ENCODE assay signal across 1 cellular context in the genomic region with DNA sequence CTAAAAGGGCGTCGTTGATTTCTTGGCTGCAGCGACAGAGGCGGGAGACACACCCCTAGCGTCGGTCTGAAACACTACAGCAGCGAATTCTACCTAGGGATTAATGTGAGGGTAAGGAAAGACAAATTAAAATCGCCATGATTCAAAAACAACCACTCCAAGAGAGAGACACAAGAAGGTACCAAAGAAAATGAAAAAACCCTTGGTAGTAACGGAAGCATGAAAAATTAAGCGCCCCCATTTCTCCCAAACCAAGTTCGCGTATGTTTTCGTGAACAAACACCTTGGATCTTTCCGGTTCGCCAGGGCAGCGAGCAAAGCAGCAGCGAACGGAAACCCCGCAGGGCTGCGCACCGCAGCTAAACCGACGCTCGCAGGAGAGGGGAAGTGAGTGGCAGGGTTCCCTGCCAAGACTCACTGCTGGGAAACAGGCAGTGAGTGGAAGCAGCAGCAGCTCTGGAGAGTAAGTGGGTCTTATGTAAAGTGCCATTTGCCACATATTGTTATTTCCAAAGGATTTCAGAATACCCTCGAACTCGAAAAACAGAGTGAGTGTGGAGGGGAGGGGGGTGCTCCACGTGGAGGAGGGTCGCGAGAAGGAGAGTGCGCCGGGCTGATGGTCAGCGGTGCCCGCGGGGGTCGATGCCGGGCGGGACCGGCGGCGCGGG.
TF ChIP-seq lines count a peak whose summit lies in the region.

No MANE protein-coding gene starts in this region.

TF ChIP-seq in K562, 482 proteins besides CTCF, POLR2A, EP300 and RAD21 (continued from another document and continues in another):
- TF ChIP-seq USF1 (CRISPR knock-in tag; IDR thresholded peaks at IDR 0.05) (no peak), ARID3A (IDR thresholded peaks at IDR 0.05; ENCODE audit: borderline replicate concordance, low read depth, low read length) (peak; percentile 86; the same call in 1 of the 2 replicates), HSF4 (CRISPR knock-in tag; IDR thresholded peaks at IDR 0.05; ENCODE audit: borderline replicate concordance) (no peak), E2F3 (CRISPR knock-in tag; IDR thresholded peaks at IDR 0.05) (no peak), CBX2 (IDR thresholded peaks at IDR 0.05; ENCODE audit: insufficient read depth, low read length, poor library complexity, severe bottlenecking) (no peak), USF2 (CRISPR knock-in tag; IDR thresholded peaks at IDR 0.05) (no peak), ZSCAN32 (CRISPR knock-in tag; IDR thresholded peaks at IDR 0.05) (no peak), CBFA2T3 (IDR thresholded peaks at IDR 0.05) (no peak), ZNF785 (CRISPR knock-in tag; IDR thresholded peaks at IDR 0.05) (no peak), MIER1 (IDR thresholded peaks at IDR 0.05; ENCODE audit: low read depth) (no peak), TFAM (CRISPR knock-in tag; conservative IDR thresholded peaks at IDR 0.05) (no peak), ZNF551 (CRISPR knock-in tag; IDR thresholded peaks at IDR 0.05) (no peak), ELK1 (CRISPR knock-in tag; IDR thresholded peaks at IDR 0.05) (no peak), ZFX (CRISPR knock-in tag; IDR thresholded peaks at IDR 0.05) (no peak), HMGN3 (IDR thresholded peaks at IDR 0.05; ENCODE audit: borderline replicate concordance, extremely low read depth, insufficient read length, low read depth, low read length) (peak; percentile 33), PHB2 (IDR thresholded peaks at IDR 0.05; ENCODE audit: low read depth) (no peak), ZNF224 (CRISPR knock-in tag; IDR thresholded peaks at IDR 0.05) (no peak), ZNF764 (CRISPR knock-in tag; IDR thresholded peaks at IDR 0.05; ENCODE audit: low read depth) (no peak), XRCC3 (IDR thresholded peaks at IDR 0.05) (no peak), KDM1A (IDR thresholded peaks at IDR 0.05) (no peak), LARP7 (IDR thresholded peaks at IDR 0.05) (no peak), HDAC6 (IDR thresholded peaks at IDR 0.05; ENCODE audit: low read depth, low read length) (no peak), ZBED1 (IDR thresholded peaks at IDR 0.05) (no peak), GABPA (tag; conservative IDR thresholded peaks at IDR 0.05; ENCODE audit: low read depth) (peak; percentile 34; the same call in 1 of the 2 replicates), ZNF239 (CRISPR knock-in tag; IDR thresholded peaks at IDR 0.05) (no peak), NELFE (IDR thresholded peaks at IDR 0.05; ENCODE audit: insufficient read depth, insufficient read length) (no peak), RFX1 (IDR thresholded peaks at IDR 0.05) (no peak), SAFB2 (IDR thresholded peaks at IDR 0.05; ENCODE audit: borderline replicate concordance, low read depth, low read length, severe bottlenecking) (no peak), SUPT5H (IDR thresholded peaks at IDR 0.05) (peak; percentile 47), BRF2 (IDR thresholded peaks at IDR 0.05; ENCODE audit: borderline replicate concordance, insufficient read depth, insufficient read length) (no peak), RBM39 (optimal IDR thresholded peaks at IDR 0.05; ENCODE audit: low read depth, low read length) (no peak), ZNF778 (CRISPR knock-in tag; IDR thresholded peaks at IDR 0.05) (no peak), ZBTB34 (CRISPR knock-in tag; IDR thresholded peaks at IDR 0.05) (no peak), ZNF707 (CRISPR knock-in tag; conservative IDR thresholded peaks at IDR 0.05) (no peak), PTTG1 (tag; IDR thresholded peaks at IDR 0.05; ENCODE audit: low read depth) (no peak), ZNF165 (CRISPR knock-in tag; IDR thresholded peaks at IDR 0.05; ENCODE audit: borderline replicate concordance) (no peak), NUFIP1 (IDR thresholded peaks at IDR 0.05; ENCODE audit: partially characterized antibody) (no peak), KAT2B (IDR thresholded peaks at IDR 0.05; ENCODE audit: low read depth, low read length) (no peak)
- TF ChIP-seq, protein P1, sequence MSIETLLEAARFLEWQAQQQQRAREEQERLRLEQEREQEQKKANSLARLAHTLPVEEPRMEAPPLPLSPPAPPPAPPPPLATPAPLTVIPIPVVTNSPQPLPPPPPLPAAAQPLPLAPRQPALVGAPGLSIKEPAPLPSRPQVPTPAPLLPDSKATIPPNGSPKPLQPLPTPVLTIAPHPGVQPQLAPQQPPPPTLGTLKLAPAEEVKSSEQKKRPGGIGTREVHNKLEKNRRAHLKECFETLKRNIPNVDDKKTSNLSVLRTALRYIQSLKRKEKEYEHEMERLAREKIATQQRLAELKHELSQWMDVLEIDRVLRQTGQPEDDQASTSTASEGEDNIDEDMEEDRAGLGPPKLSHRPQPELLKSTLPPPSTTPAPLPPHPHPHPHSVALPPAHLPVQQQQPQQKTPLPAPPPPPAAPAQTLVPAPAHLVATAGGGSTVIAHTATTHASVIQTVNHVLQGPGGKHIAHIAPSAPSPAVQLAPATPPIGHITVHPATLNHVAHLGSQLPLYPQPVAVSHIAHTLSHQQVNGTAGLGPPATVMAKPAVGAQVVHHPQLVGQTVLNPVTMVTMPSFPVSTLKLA (conservative IDR thresholded peaks at IDR 0.05): peak; percentile 48 to 52; a peak in 3 of 4 replicates
- TF ChIP-seq, protein P2, sequence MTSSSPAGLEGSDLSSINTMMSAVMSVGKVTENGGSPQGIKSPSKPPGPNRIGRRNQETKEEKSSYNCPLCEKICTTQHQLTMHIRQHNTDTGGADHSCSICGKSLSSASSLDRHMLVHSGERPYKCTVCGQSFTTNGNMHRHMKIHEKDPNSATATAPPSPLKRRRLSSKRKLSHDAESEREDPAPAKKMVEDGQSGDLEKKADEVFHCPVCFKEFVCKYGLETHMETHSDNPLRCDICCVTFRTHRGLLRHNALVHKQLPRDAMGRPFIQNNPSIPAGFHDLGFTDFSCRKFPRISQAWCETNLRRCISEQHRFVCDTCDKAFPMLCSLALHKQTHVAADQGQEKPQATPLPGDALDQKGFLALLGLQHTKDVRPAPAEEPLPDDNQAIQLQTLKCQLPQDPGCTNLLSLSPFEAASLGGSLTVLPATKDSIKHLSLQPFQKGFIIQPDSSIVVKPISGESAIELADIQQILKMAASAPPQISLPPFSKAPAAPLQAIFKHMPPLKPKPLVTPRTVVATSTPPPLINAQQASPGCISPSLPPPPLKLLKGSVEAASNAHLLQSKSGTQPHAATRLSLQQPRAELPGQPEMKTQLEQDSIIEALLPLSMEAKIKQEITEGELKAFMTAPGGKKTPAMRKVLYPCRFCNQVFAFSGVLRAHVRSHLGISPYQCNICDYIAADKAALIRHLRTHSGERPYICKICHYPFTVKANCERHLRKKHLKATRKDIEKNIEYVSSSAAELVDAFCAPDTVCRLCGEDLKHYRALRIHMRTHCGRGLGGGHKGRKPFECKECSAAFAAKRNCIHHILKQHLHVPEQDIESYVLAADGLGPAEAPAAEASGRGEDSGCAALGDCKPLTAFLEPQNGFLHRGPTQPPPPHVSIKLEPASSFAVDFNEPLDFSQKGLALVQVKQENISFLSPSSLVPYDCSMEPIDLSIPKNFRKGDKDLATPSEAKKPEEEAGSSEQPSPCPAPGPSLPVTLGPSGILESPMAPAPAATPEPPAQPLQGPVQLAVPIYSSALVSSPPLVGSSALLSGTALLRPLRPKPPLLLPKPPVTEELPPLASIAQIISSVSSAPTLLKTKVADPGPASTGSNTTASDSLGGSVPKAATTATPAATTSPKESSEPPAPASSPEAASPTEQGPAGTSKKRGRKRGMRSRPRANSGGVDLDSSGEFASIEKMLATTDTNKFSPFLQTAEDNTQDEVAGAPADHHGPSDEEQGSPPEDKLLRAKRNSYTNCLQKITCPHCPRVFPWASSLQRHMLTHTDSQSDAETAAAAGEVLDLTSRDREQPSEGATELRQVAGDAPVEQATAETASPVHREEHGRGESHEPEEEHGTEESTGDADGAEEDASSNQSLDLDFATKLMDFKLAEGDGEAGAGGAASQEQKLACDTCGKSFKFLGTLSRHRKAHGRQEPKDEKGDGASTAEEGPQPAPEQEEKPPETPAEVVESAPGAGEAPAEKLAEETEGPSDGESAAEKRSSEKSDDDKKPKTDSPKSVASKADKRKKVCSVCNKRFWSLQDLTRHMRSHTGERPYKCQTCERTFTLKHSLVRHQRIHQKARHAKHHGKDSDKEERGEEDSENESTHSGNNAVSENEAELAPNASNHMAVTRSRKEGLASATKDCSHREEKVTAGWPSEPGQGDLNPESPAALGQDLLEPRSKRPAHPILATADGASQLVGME (CRISPR knock-in tag; IDR thresholded peaks at IDR 0.05): no peak
- TF ChIP-seq, protein P3, sequence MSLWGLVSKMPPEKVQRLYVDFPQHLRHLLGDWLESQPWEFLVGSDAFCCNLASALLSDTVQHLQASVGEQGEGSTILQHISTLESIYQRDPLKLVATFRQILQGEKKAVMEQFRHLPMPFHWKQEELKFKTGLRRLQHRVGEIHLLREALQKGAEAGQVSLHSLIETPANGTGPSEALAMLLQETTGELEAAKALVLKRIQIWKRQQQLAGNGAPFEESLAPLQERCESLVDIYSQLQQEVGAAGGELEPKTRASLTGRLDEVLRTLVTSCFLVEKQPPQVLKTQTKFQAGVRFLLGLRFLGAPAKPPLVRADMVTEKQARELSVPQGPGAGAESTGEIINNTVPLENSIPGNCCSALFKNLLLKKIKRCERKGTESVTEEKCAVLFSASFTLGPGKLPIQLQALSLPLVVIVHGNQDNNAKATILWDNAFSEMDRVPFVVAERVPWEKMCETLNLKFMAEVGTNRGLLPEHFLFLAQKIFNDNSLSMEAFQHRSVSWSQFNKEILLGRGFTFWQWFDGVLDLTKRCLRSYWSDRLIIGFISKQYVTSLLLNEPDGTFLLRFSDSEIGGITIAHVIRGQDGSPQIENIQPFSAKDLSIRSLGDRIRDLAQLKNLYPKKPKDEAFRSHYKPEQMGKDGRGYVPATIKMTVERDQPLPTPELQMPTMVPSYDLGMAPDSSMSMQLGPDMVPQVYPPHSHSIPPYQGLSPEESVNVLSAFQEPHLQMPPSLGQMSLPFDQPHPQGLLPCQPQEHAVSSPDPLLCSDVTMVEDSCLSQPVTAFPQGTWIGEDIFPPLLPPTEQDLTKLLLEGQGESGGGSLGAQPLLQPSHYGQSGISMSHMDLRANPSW (CRISPR knock-in tag; IDR thresholded peaks at IDR 0.05): 0 out of 2 replicates have a peak, but pooled peaks have one; percentile 12
- TF ChIP-seq, protein P4, sequence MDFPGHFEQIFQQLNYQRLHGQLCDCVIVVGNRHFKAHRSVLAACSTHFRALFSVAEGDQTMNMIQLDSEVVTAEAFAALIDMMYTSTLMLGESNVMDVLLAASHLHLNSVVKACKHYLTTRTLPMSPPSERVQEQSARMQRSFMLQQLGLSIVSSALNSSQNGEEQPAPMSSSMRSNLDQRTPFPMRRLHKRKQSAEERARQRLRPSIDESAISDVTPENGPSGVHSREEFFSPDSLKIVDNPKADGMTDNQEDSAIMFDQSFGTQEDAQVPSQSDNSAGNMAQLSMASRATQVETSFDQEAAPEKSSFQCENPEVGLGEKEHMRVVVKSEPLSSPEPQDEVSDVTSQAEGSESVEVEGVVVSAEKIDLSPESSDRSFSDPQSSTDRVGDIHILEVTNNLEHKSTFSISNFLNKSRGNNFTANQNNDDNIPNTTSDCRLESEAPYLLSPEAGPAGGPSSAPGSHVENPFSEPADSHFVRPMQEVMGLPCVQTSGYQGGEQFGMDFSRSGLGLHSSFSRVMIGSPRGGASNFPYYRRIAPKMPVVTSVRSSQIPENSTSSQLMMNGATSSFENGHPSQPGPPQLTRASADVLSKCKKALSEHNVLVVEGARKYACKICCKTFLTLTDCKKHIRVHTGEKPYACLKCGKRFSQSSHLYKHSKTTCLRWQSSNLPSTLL (IDR thresholded peaks at IDR 0.05): no peak
